Comparison of ENCODE assay signal across 28 cellular contexts in genomic region chr14:96683575-96684289, GRCh38.
DNase-seq lines count a peak whose midpoint lies in the region; ATAC-seq, FAIRE-seq and TF ChIP-seq lines count a peak whose summit lies in the region.
"Had no signal": no experiment of that assay in that cellular context is flagged by ENCODE, and none has a peak within 500 bp of the region (broad histone marks: within the 10 kb centered on the region; RNA-seq: fewer than 3 reads in every experiment).

No MANE protein-coding gene starts in this region.

- in situ Hi-C loops in K562 (cut with MboI) = no loop called here

- TF ChIP-seq CTCF in K562 (IDR thresholded peaks at IDR 0.05 in 2 of 3, conservative IDR thresholded peaks at IDR 0.05 in 1 of 3; ENCODE audit: insufficient read depth in 2 of 3, low read depth in 1 of 3, low read length in 3 of 3) = no peak
- no peak for TF ChIP-seq CTCF in body of pancreas (IDR thresholded peaks at IDR 0.05)

- no peak for TF ChIP-seq RAD21 in K562 (CRISPR knock-in tag; conservative IDR thresholded peaks at IDR 0.05 in 1 of 2, IDR thresholded peaks at IDR 0.05 in 1 of 2)

- no TSS peak for BruUV-seq in K562 (replicated peaks; lab: Mats Ljungman, UMichigan)

- H3K4me2 ChIP-seq in K562 (ENCODE audit: insufficient read depth, low read length) = no peak overlapping the region

- no peaks in the 10 kb centered on the region for H4K20me1 ChIP-seq in K562 (replicated peaks; ENCODE audit: control insufficient read depth, insufficient read depth, low read length)

- no peak for FAIRE-seq in K562 (lab: Jason Lieb, UNC)
- FAIRE-seq: GM12891 had no signal

- peaks cover 0 to 15% of the 10 kb centered on the region in 2 experiments; a peak in 3 of 5 replicates for H3K27me3 ChIP-seq in K562 (ENCODE audit: control insufficient read depth in 2 of 2, insufficient read depth in 2 of 2, low read length in 2 of 2)
- H3K27me3 ChIP-seq in body of pancreas = no peaks in the 10 kb centered on the region
- H3K27me3 ChIP-seq: SJSA1, upper lobe of right lung had no signal

- under 1% methylated on average over 8 of the region's 8 CpGs for WGBS in K562 (ENCODE audit: insufficient coverage, low coverage, missing lambda C conversion rate)
- 58 to 70% methylated on average over 7 to 8 of the region's 8 CpGs for WGBS in body of pancreas, 2 donors

- TF ChIP-seq POLR2A in K562 (conservative IDR thresholded peaks at IDR 0.05) (no peak), body of pancreas (IDR thresholded peaks at IDR 0.05) (no peak)

- no peaks in the 10 kb centered on the region for H3K79me2 ChIP-seq in K562 (ENCODE audit: control insufficient read depth, insufficient read depth, low read length)

- H3K9me3 ChIP-seq in K562 (replicated peaks; ENCODE audit: control insufficient read depth, insufficient read depth, low read depth, low read length) (no peaks in the 10 kb centered on the region), body of pancreas (no peaks in the 10 kb centered on the region)
- H3K9me3 ChIP-seq: Caco-2, gastroesophageal sphincter, psoas muscle, SJSA1, upper lobe of right lung had no signal

- H3K4me1 ChIP-seq in K562 (replicated peaks in 1 of 2; ENCODE audit: control insufficient read depth in 2 of 2, insufficient read depth in 2 of 2, low read length in 2 of 2) = no peaks in the 10 kb centered on the region
- H3K4me1 ChIP-seq in body of pancreas = no peaks in the 10 kb centered on the region
- H3K4me1 ChIP-seq: Caco-2, gastroesophageal sphincter, psoas muscle, SJSA1, upper lobe of right lung had no signal

- H3K9ac ChIP-seq in K562 (ENCODE audit: insufficient read depth in 1 of 2, low read depth in 2 of 2, low read length in 2 of 2) = no peak overlapping the region

- no peaks in the 10 kb centered on the region for H3K9me1 ChIP-seq in K562 (ENCODE audit: control insufficient read depth, insufficient read depth, low read length)

- H3K27ac ChIP-seq in K562 (ENCODE audit: extremely low read depth, low read depth, low read length) = no peak overlapping the region
- H3K27ac ChIP-seq in body of pancreas = no peak overlapping the region
- H3K27ac ChIP-seq: gastroesophageal sphincter, psoas muscle, SJSA1, upper lobe of right lung had no signal

- no peaks in the 10 kb centered on the region for H3K36me3 ChIP-seq in K562 (ENCODE audit: control insufficient read depth, insufficient read depth, low read length)
- no peaks in the 10 kb centered on the region for H3K36me3 ChIP-seq in body of pancreas (replicated peaks in 1 of 2; ENCODE audit: insufficient read depth in 1 of 2, low read depth in 2 of 2)
- H3K36me3 ChIP-seq: gastroesophageal sphincter, SJSA1, upper lobe of right lung had no signal

- no peak overlapping the region for H3K4me3 ChIP-seq in K562
- H3K4me3 ChIP-seq in body of pancreas = no peak overlapping the region
- H3K4me3 ChIP-seq: gastroesophageal sphincter, psoas muscle, SJSA1, upper lobe of right lung had no signal

- intact Hi-C loops in K562 (cut with micrococcal nuclease) = no loop called here
- intact Hi-C loops in body of pancreas (cut with DNase I) = no loop called here

- peak; percentile 3 for DNase-seq in NK-92 treated with Interleukin-12 subunit alpha and Interleukin-12 subunit beta, amount 100 ng/mL, for 24 hours (lab: John Stamatoyannopoulos, UW)
- no peak for DNase-seq in NK-92 (lab: John Stamatoyannopoulos, UW; ENCODE audit: unreplicated experiment)
- DNase-seq in EH (ENCODE audit: low read depth) = peak; percentile 0
- peak; percentile 53 for DNase-seq in HT1080 (ENCODE audit: low read depth)
- DNase-seq in K562 (ENCODE audit: extremely low read depth in 1 of 4, low spot score in 3 of 4) = no peak
- no peak for DNase-seq in NCI-H1436 treated with DMSO at 0.1 percent for 48 hours (lab: John Stamatoyannopoulos, UW)
- DNase-seq in DMS153 treated with DMSO at 0.1 percent for 48 hours (lab: John Stamatoyannopoulos, UW; ENCODE audit: unreplicated experiment) = no peak
- no peak for DNase-seq in body of pancreas
- DNase-seq: 8988T; activated CD4-positive, alpha-beta T cell treated with anti-CD3 and anti-CD28 coated beads, Interleukin-2, amount 50 U/mL, for 1 hour; activated CD8-positive, alpha-beta memory T cell treated with anti-CD3 and anti-CD28 coated beads, Interleukin-2, amount 50 U/mL, for 4 hours; activated naive CD4-positive, alpha-beta T cell treated with anti-CD3 and anti-CD28 coated beads, Interleukin-2, amount 10 ng/mL, durations not matched to agents 7 days and 5 days; amygdala; C1 segment of cervical spinal cord; Caco-2; H9; NCI-H1694; NCI-H748 treated with DMSO at 0.1 percent for 48 hours; occipital lobe; psoas muscle; RPMI8226; T1000; upper lobe of right lung had no signal

- POLR2A ChIA-PET in K562 (lab: Yijun Ruan, JAX) = no interaction called here

- ATAC-seq in K562 (peak; percentile 61), body of pancreas (no peak)
- ATAC-seq: gastroesophageal sphincter; left lobe of liver; psoas muscle; stimulated activated memory B cell treated with anti-CD40 and anti-IgM and Interleukin-4, amounts not matched to agents 10 μg/mL and 1 μg/mL and 100 μg/mL, for 72 hours; upper lobe of right lung had no signal

- no peak overlapping the region for H2AFZ ChIP-seq in K562 (ENCODE audit: low read depth, low read length)

- CTCF ChIA-PET in K562 (lab: Yijun Ruan, JAX; ENCODE audit: low intra/inter-chr PET ratio) = no interaction called here

- TF ChIP-seq EP300 in K562 (IDR thresholded peaks at IDR 0.05; ENCODE audit: low read length) = no peak

TF ChIP-seq in K562, 482 proteins besides CTCF, POLR2A, EP300 and RAD21:
- peak; percentile 69 for TF ChIP-seq NFYB (IDR thresholded peaks at IDR 0.05; ENCODE audit: extremely low read depth, insufficient read length)
- TF ChIP-seq HDAC8 (tag; IDR thresholded peaks at IDR 0.05) = no peak
- TF ChIP-seq CEBPB (tag; IDR thresholded peaks at IDR 0.05) = no peak
- no peak for TF ChIP-seq HSF4 (CRISPR knock-in tag; IDR thresholded peaks at IDR 0.05; ENCODE audit: borderline replicate concordance)
- TF ChIP-seq SRF (CRISPR knock-in tag; IDR thresholded peaks at IDR 0.05) = no peak
- TF ChIP-seq KHSRP (IDR thresholded peaks at IDR 0.05) = no peak
- TF ChIP-seq RAD51 (IDR thresholded peaks at IDR 0.05; ENCODE audit: borderline replicate concordance, low read depth) = 0 out of 2 replicates have a peak, but pooled peaks have one; percentile 12
- no peak for TF ChIP-seq SMARCE1 (IDR thresholded peaks at IDR 0.05)
- TF ChIP-seq ZNF408 (CRISPR knock-in tag; IDR thresholded peaks at IDR 0.05; ENCODE audit: low read depth) = no peak
- no peak for TF ChIP-seq MCM2 (IDR thresholded peaks at IDR 0.05; ENCODE audit: low read depth)
- no peak for TF ChIP-seq TCF15 (CRISPR knock-in tag; IDR thresholded peaks at IDR 0.05)
- TF ChIP-seq IRF9 (tag; IDR thresholded peaks at IDR 0.05) = no peak
- TF ChIP-seq NFATC3 (IDR thresholded peaks at IDR 0.05) = no peak
- peak; percentile 51 for TF ChIP-seq USF2 (CRISPR knock-in tag; IDR thresholded peaks at IDR 0.05)

Comparison
In these comparisons a context has a peak if more than half of its experiments do, and no peak if none do; other contexts are left out.
1. DNase-seq: peak in NK-92 treated with Interleukin-12 subunit alpha and Interleukin-12 subunit beta, amount 100 ng/mL, for 24 hours (single experiment), EH (single experiment) and HT1080 (single experiment); none in NK-92 (single experiment), K562 (0 of 4), NCI-H1436 treated with DMSO at 0.1 percent for 48 hours (single experiment), DMS153 treated with DMSO at 0.1 percent for 48 hours (single experiment) and body of pancreas (0 of 4).